In genomic region chr11:116230453-116230852, GRCh38 we compare ENCODE assay signal across 20 cellular contexts.
"Had no signal": no experiment of that assay in that cellular context is flagged by ENCODE, and none has a peak within 500 bp of the region (broad histone marks: within the 10 kb centered on the region; RNA-seq: fewer than 3 reads in every experiment).

No MANE protein-coding gene starts in this region.

- H3K36me3 ChIP-seq: SJSA1 had no signal

- H3K9ac ChIP-seq: KMS-11 had no signal

- H3K4me1 ChIP-seq: SJSA1 had no signal

- H3K27ac ChIP-seq: HL-60, KMS-11, SJSA1, SK-N-MC had no signal

- ATAC-seq: K562 had no signal

- H3K4me2 ChIP-seq: KMS-11 had no signal

- H3K27ac Mint-ChIP-seq: IgD-negative memory B cell had no signal

- H3K9me3 ChIP-seq: SJSA1 had no signal

- DNase-seq: Kasumi-1, MM.1S, NCI-H1092 treated with DMSO at 0.1 percent for 48 hours, NCI-H1436, NCI-H187, NCI-H2029, NCI-H2081 treated with DMSO at 0.1 percent for 48 hours, NCI-H2171, NCI-H226, NCI-H524, NCI-H82, Right ventricle myocardium superior, RPMI8226, SIG-M5 had no signal

- H3K4me3 Mint-ChIP-seq: IgD-negative memory B cell had no signal

- H3K4me3 ChIP-seq: K562, SJSA1, SK-N-MC had no signal

- H3K9me3 Mint-ChIP-seq: IgD-negative memory B cell had no signal

- H3K27me3 ChIP-seq: SJSA1 had no signal

- H3K4me1 Mint-ChIP-seq: IgD-negative memory B cell had no signal
